ENCODE assay signal across 1 cellular context in genomic region chr5:124902097-124902821, GRCh38.
A peak's percentile ranks its signal among the peaks of the same experiment; 100 is the strongest.
TF ChIP-seq lines count a peak whose summit lies in the region.

No MANE protein-coding gene starts in this region.

TF ChIP-seq in GM12878, 131 proteins besides CTCF, POLR2A, EP300 and RAD21 (continued from another document and continues in another):
- TF ChIP-seq EGR1 (IDR thresholded peaks at IDR 0.05; ENCODE audit: borderline replicate concordance in 1 of 2, low read depth in 2 of 2, low read length in 2 of 2) (0 out of 3 replicates have a peak, but pooled peaks of 1 of the 2 experiments have one; percentile 6), CBFB (IDR thresholded peaks at IDR 0.05; ENCODE audit: low read depth) (peak; percentile 37; the same call in 1 of the 2 replicates), FOS (IDR thresholded peaks at IDR 0.05; ENCODE audit: borderline replicate concordance, extremely low read depth, insufficient read length) (no peak), YBX1 (IDR thresholded peaks at IDR 0.05) (no peak), USF1 (IDR thresholded peaks at IDR 0.05; ENCODE audit: borderline replicate concordance, extremely low read length, insufficient read depth, low read depth, low read length) (no peak), DPF2 (IDR thresholded peaks at IDR 0.05) (peak; percentile 86), RELA (IDR thresholded peaks at IDR 0.05; ENCODE audit: borderline replicate concordance, partially characterized antibody) (no peak), FOXM1 (IDR thresholded peaks at IDR 0.05; ENCODE audit: low read depth, low read length) (peak; percentile 85; the same call in 1 of the 2 replicates), IKZF1 (conservative IDR thresholded peaks at IDR 0.05) (peak; percentile 73), ZSCAN29 (IDR thresholded peaks at IDR 0.05) (no peak), SUPT20H (IDR thresholded peaks at IDR 0.05; ENCODE audit: borderline replicate concordance, control insufficient read depth, low read depth, low read length) (no peak), ZBED1 (IDR thresholded peaks at IDR 0.05; ENCODE audit: borderline replicate concordance) (peak; percentile 62; the same call in 1 of the 2 replicates), ZNF217 (IDR thresholded peaks at IDR 0.05) (no peak; the same call in 1 of the 2 replicates), HDGF (IDR thresholded peaks at IDR 0.05) (no peak; the same call in 1 of the 2 replicates), STAT1 (conservative IDR thresholded peaks at IDR 0.05) (no peak), PRDM15 (CRISPR knock-in tag; IDR thresholded peaks at IDR 0.05) (no peak), ASH2L (IDR thresholded peaks at IDR 0.05; ENCODE audit: borderline replicate concordance, low read depth) (no peak; the same call in 1 of the 2 replicates), CUX1 (IDR thresholded peaks at IDR 0.05; ENCODE audit: insufficient replicate concordance, low read depth, low read length) (peak; percentile 55), SIN3A (IDR thresholded peaks at IDR 0.05; ENCODE audit: low read depth, low read length) (no peak), TCF7 (IDR thresholded peaks at IDR 0.05; ENCODE audit: borderline replicate concordance) (no peak), PML (IDR thresholded peaks at IDR 0.05; ENCODE audit: low read length) (peak; percentile 50; the same call in 1 of the 2 replicates), NR2F1 (conservative IDR thresholded peaks at IDR 0.05) (peak; percentile 95), HDAC6 (IDR thresholded peaks at IDR 0.05; ENCODE audit: unreplicated experiment) (no peak), HDAC2 (IDR thresholded peaks at IDR 0.05) (no peak), EZH2 (IDR thresholded peaks at IDR 0.05; ENCODE audit: borderline replicate concordance, control insufficient read depth, low read depth, low read length) (no peak), REST (IDR thresholded peaks at IDR 0.05; ENCODE audit: low read depth, low read length) (no peak), PAX8 (IDR thresholded peaks at IDR 0.05) (0 out of 2 replicates have a peak, but pooled peaks have one; percentile 45), ATF2 (IDR thresholded peaks at IDR 0.05; ENCODE audit: low read length) (peak; percentile 99), IRF3 (IDR thresholded peaks at IDR 0.05) (no peak), MTA3 (IDR thresholded peaks at IDR 0.05; ENCODE audit: borderline replicate concordance, low read length) (peak; percentile 90; the same call in 1 of the 2 replicates), E2F8 (IDR thresholded peaks at IDR 0.05; ENCODE audit: low read depth, partially characterized antibody) (no peak), RB1 (IDR thresholded peaks at IDR 0.05; ENCODE audit: borderline replicate concordance) (no peak), YY1 (IDR thresholded peaks at IDR 0.05; ENCODE audit: low read depth, low read length) (peak; percentile 72), ZNF622 (IDR thresholded peaks at IDR 0.05) (no peak), ZNF24 (IDR thresholded peaks at IDR 0.05) (peak; percentile 66; the same call in 1 of the 2 replicates), JUND (IDR thresholded peaks at IDR 0.05; ENCODE audit: low read depth, low read length) (no peak), NKRF (conservative IDR thresholded peaks at IDR 0.05) (0 out of 2 replicates have a peak, but pooled peaks have one; percentile 7), NFIC (IDR thresholded peaks at IDR 0.05; ENCODE audit: low read depth, low read length) (peak; percentile 85)
